Comparison of ENCODE assay signal across 11 cellular contexts in genomic region chr13:48660356-48661076, GRCh38. TPM values are rescaled to one million over a fixed set of nuclear protein-coding genes. Genes with fewer than 3 reads are reported as not detected.
DNase-seq lines count a peak whose midpoint lies in the region; ATAC-seq and TF ChIP-seq lines count a peak whose summit lies in the region.
"Had no signal": no experiment of that assay in that cellular context is flagged by ENCODE, and none has a peak within 500 bp of the region (broad histone marks: within the 10 kb centered on the region; RNA-seq: fewer than 3 reads in every experiment).

No MANE protein-coding gene starts in this region.

- H3K27me3 ChIP-seq in MM.1S (replicated peaks; ENCODE audit: insufficient read depth, low read length), result no peaks in the 10 kb centered on the region

- no peak overlapping the region for H3K4me3 Mint-ChIP-seq in stimulated activated memory B cell treated with anti-CD40 and anti-IgM and Interleukin-4, amounts not matched to agents 10 μg/mL and 1 μg/mL and 100 μg/mL, for 72 hours
- H3K4me3 Mint-ChIP-seq in activated CD8-positive, alpha-beta T cell treated with anti-CD3 and anti-CD28 coated beads, Interleukin-2, amount 10 ng/mL, durations not matched to agents 7 days and 5 days, result no peak overlapping the region
- H3K4me3 Mint-ChIP-seq: nephron had no signal

- peaks cover 21% of the 10 kb centered on the region for H3K4me1 Mint-ChIP-seq in stimulated activated memory B cell treated with anti-CD40 and anti-IgM and Interleukin-4, amounts not matched to agents 10 μg/mL and 1 μg/mL and 100 μg/mL, for 72 hours
- peaks cover 9% of the 10 kb centered on the region for H3K4me1 Mint-ChIP-seq in activated CD8-positive, alpha-beta T cell treated with anti-CD3 and anti-CD28 coated beads, Interleukin-2, amount 10 ng/mL, durations not matched to agents 7 days and 5 days (ENCODE audit: low read depth)
- H3K4me1 Mint-ChIP-seq: nephron had no signal

- H3K27ac ChIP-seq in MM.1S (ENCODE audit: low read length), result peak overlapping the region; percentile 23; the same call in 1 of the 2 replicates

- no peak for TF ChIP-seq CTCF in MM.1S (IDR thresholded peaks at IDR 0.05; ENCODE audit: low read length)

- DNase-seq in MM.1S, result no peak
- DNase-seq in Right ventricle myocardium superior, result no peak
- no peak for DNase-seq in germinal center (ENCODE audit: low spot score)
- no peak for DNase-seq in activated CD8-positive, alpha-beta T cell treated with anti-CD3 and anti-CD28 coated beads, Interleukin-2, amount 10 ng/mL, durations not matched to agents 7 days and 5 days
- DNase-seq: NCI-H2171 treated with DMSO at 0.1 percent for 48 hours had no signal

- H3K27me3 Mint-ChIP-seq in stimulated activated memory B cell treated with anti-CD40 and anti-IgM and Interleukin-4, amounts not matched to agents 10 μg/mL and 1 μg/mL and 100 μg/mL, for 72 hours, result peaks cover 18% of the 10 kb centered on the region
- H3K27me3 Mint-ChIP-seq in activated CD8-positive, alpha-beta T cell treated with anti-CD3 and anti-CD28 coated beads, Interleukin-2, amount 10 ng/mL, durations not matched to agents 7 days and 5 days (ENCODE audit: low read depth), result no peaks in the 10 kb centered on the region

- H4K20me1 ChIP-seq in MM.1S (ENCODE audit: insufficient read depth, low read length), result no peaks in the 10 kb centered on the region

- peaks cover 10% of the 10 kb centered on the region for H3K36me3 Mint-ChIP-seq in stimulated activated memory B cell treated with anti-CD40 and anti-IgM and Interleukin-4, amounts not matched to agents 10 μg/mL and 1 μg/mL and 100 μg/mL, for 72 hours
- no peaks in the 10 kb centered on the region for H3K36me3 Mint-ChIP-seq in activated CD8-positive, alpha-beta T cell treated with anti-CD3 and anti-CD28 coated beads, Interleukin-2, amount 10 ng/mL, durations not matched to agents 7 days and 5 days (ENCODE audit: low read depth)

- no peaks in the 10 kb centered on the region for H3K4me1 ChIP-seq in MM.1S (ENCODE audit: low read length)

- no peaks in the 10 kb centered on the region for H3K9me3 ChIP-seq in MM.1S (replicated peaks; ENCODE audit: insufficient read depth, low read length)

- POLR2A ChIA-PET in activated CD8-positive, alpha-beta T cell treated with anti-CD3 and anti-CD28 coated beads, Interleukin-2, amount 10 ng/mL, durations not matched to agents 7 days and 5 days (lab: Charles Lee), result no interaction called here

- peak; percentile 53 for ATAC-seq in GM19351 (IDR thresholded peaks at IDR 0.05; ENCODE audit: unreplicated experiment)
- peak; percentile 94 for ATAC-seq in Right ventricle myocardium superior (ENCODE audit: poor library complexity)
- peak; percentile 66 for ATAC-seq in stimulated activated memory B cell treated with anti-CD40 and anti-IgM and Interleukin-4, amounts not matched to agents 10 μg/mL and 1 μg/mL and 100 μg/mL, for 72 hours
- no peak for ATAC-seq in HG03354 (IDR thresholded peaks at IDR 0.05; ENCODE audit: poor library complexity, severe bottlenecking, unreplicated experiment)
- ATAC-seq in activated CD8-positive, alpha-beta T cell treated with anti-CD3 and anti-CD28 coated beads, Interleukin-2, amount 10 ng/mL, durations not matched to agents 7 days and 5 days, result no peak
- ATAC-seq in GM21447 (IDR thresholded peaks at IDR 0.05; ENCODE audit: unreplicated experiment), result no peak

- peaks cover 13% of the 10 kb centered on the region for H3K9me3 Mint-ChIP-seq in stimulated activated memory B cell treated with anti-CD40 and anti-IgM and Interleukin-4, amounts not matched to agents 10 μg/mL and 1 μg/mL and 100 μg/mL, for 72 hours
- peaks cover 7% of the 10 kb centered on the region for H3K9me3 Mint-ChIP-seq in activated CD8-positive, alpha-beta T cell treated with anti-CD3 and anti-CD28 coated beads, Interleukin-2, amount 10 ng/mL, durations not matched to agents 7 days and 5 days (ENCODE audit: insufficient read depth)

- no peaks in the 10 kb centered on the region for H3K9me2 ChIP-seq in MM.1S (replicated peaks; ENCODE audit: insufficient read depth, low read length)

- H3K36me3 ChIP-seq in MM.1S (replicated peaks; ENCODE audit: insufficient read depth, low read length), result no peaks in the 10 kb centered on the region

- no peak overlapping the region for H3K4me3 ChIP-seq in MM.1S (ENCODE audit: low read length)

- CTCF ChIA-PET in activated CD8-positive, alpha-beta T cell treated with anti-CD3 and anti-CD28 coated beads, Interleukin-2, amount 10 ng/mL, durations not matched to agents 7 days and 5 days (lab: Charles Lee), result interaction anchor here (0.9 to 1.3 kb wide), 2 partner anchors 10 to 11 kb away, joined by 3 to 5 read pairs; no protein-coding TSS in a partner anchor

- H3K79me2 ChIP-seq in MM.1S (ENCODE audit: low read length), result no peaks in the 10 kb centered on the region

- intact Hi-C loops in Right ventricle myocardium superior (cut with DNase I), result no loop called here

- H3K4me2 ChIP-seq in MM.1S (ENCODE audit: low read depth, low read length), result no peak overlapping the region

- H3F3A ChIP-seq in MM.1S (ENCODE audit: insufficient read depth, low read length), result no peaks in the 10 kb centered on the region

- H2AFZ ChIP-seq in MM.1S (ENCODE audit: low read length), result no peak overlapping the region

- no peak overlapping the region for H3K9ac ChIP-seq in MM.1S (ENCODE audit: low read length)

- H3K27ac Mint-ChIP-seq in stimulated activated memory B cell treated with anti-CD40 and anti-IgM and Interleukin-4, amounts not matched to agents 10 μg/mL and 1 μg/mL and 100 μg/mL, for 72 hours, result no peak overlapping the region
- H3K27ac Mint-ChIP-seq in activated CD8-positive, alpha-beta T cell treated with anti-CD3 and anti-CD28 coated beads, Interleukin-2, amount 10 ng/mL, durations not matched to agents 7 days and 5 days, result no peak overlapping the region
- H3K27ac Mint-ChIP-seq: nephron had no signal

RNA-seq across cellular contexts. Expression of gene CYSLTR2, which starts 6.8 kb away (rescaled TPM):
- total RNA-seq in Right ventricle myocardium superior, result 9.3 TPM
- 1 to 10 TPM; 2.9 to 3.3 TPM for total RNA-seq in activated CD8-positive, alpha-beta T cell treated with anti-CD3 and anti-CD28 coated beads, Interleukin-2, amount 10 ng/mL, durations not matched to agents 7 days and 5 days
- total RNA-seq: Daoy had no signal

Comparison
In these comparisons a context has a peak if more than half of its experiments do, and no peak if none do; other contexts are left out.
1. ATAC-seq: peak in GM19351 (single experiment), Right ventricle myocardium superior (single experiment) and stimulated activated memory B cell treated with anti-CD40 and anti-IgM and Interleukin-4, amounts not matched to agents 10 μg/mL and 1 μg/mL and 100 μg/mL, for 72 hours (single experiment); none in HG03354 (single experiment), activated CD8-positive, alpha-beta T cell treated with anti-CD3 and anti-CD28 coated beads, Interleukin-2, amount 10 ng/mL, durations not matched to agents 7 days and 5 days (single experiment) and GM21447 (single experiment).